8 cellular contexts compared by ENCODE assay signal in genomic region chr11:67630230-67630942, GRCh38.
DNase-seq lines count a peak whose midpoint lies in the region; ATAC-seq and TF ChIP-seq lines count a peak whose summit lies in the region.

No MANE protein-coding gene starts in this region.

- peak; percentile 70 for TF ChIP-seq CTCF in choroid plexus epithelial cell (conservative IDR thresholded peaks at IDR 0.05; ENCODE audit: low read depth, low read length)

- peak overlapping the region; percentile 78 for H3K9ac ChIP-seq in BLaER1

- H3K4me1 ChIP-seq in BLaER1, result peaks cover 39% of the 10 kb centered on the region

- no peaks in the 10 kb centered on the region for H3K36me3 ChIP-seq in BLaER1

- no peaks in the 10 kb centered on the region for H3K9me3 ChIP-seq in BLaER1

- H3K27me3 ChIP-seq in BLaER1 (no peaks in the 10 kb centered on the region), layer of hippocampus (ENCODE audit: control insufficient read depth, insufficient read depth, low read length) (no peaks in the 10 kb centered on the region)

- H3K4me2 ChIP-seq in BLaER1, result peak overlapping the region; percentile 88

- H3K4me3 ChIP-seq in BLaER1, result peak overlapping the region; percentile 77
- peak overlapping the region; percentile 71 for H3K4me3 ChIP-seq in choroid plexus epithelial cell (ENCODE audit: low read depth, low read length)

- peak; percentile 39 for ATAC-seq in HG03378 (IDR thresholded peaks at IDR 0.05; ENCODE audit: unreplicated experiment)
- peak; percentile 76 to 80 for ATAC-seq in activated CD4-positive, CD25-positive, alpha-beta regulatory T cell treated with anti-CD3 and anti-CD28 coated beads, Interleukin-2, amount 50 U/mL, for 24 hours

- no peaks in the 10 kb centered on the region for H4K20me1 ChIP-seq in BLaER1

- peak; percentile 67 for TF ChIP-seq POLR2A in GM19193 (IDR thresholded peaks at IDR 0.05; ENCODE audit: extremely low read depth, insufficient read depth, insufficient read length)

- H3K27ac ChIP-seq in BLaER1 (peak overlapping the region; percentile 78), layer of hippocampus (ENCODE audit: low read depth, low read length) (peak overlapping the region; percentile 80)

- DNase-seq in NCI-H446 (lab: John Stamatoyannopoulos, UW) (peak; percentile 98 to 99), choroid plexus epithelial cell (ENCODE audit: low read depth) (peak; percentile 98)
- DNase-seq in stimulated activated CD4-positive, alpha-beta T cell treated with anti-CD3 and anti-CD28 coated beads, Interleukin-1b, Interleukin-23, amount 100 ng/mL, for 24 hours (ENCODE audit: low read depth in 4 of 4, low spot score in 1 of 4), result peak; percentile 95 to 99 (median 96)

Comparison
In these comparisons a context has a peak if more than half of its experiments do, and no peak if none do; other contexts are left out.
1. Peak in every context shown above with its lines: DNase-seq, ATAC-seq, H3K4me3 ChIP-seq and H3K27ac ChIP-seq.